Comparison of ENCODE assay signal across 1 cellular context in genomic region chr14:59239030-59239429, GRCh38.
TF ChIP-seq lines count a peak whose summit lies in the region.

No MANE protein-coding gene starts in this region.

TF ChIP-seq in SK-N-SH, 30 proteins besides CTCF, POLR2A, EP300 and RAD21 (continued from another document):
- TF ChIP-seq TAF1 (IDR thresholded peaks at IDR 0.05; ENCODE audit: borderline replicate concordance, low read depth, low read length) (no peak), EZH2phosphoT487 (IDR thresholded peaks at IDR 0.05; ENCODE audit: borderline replicate concordance, low read depth) (no peak), SIN3A (IDR thresholded peaks at IDR 0.05; ENCODE audit: borderline replicate concordance, low read depth, low read length) (no peak), NRF1 (IDR thresholded peaks at IDR 0.05; ENCODE audit: low read depth, low read length) (no peak), JUND (IDR thresholded peaks at IDR 0.05) (no peak), ZBTB33 (IDR thresholded peaks at IDR 0.05; ENCODE audit: borderline replicate concordance, low read depth) (no peak), ELF1 (IDR thresholded peaks at IDR 0.05) (no peak), RCOR1 (IDR thresholded peaks at IDR 0.05; ENCODE audit: low read length) (no peak), POLR2AphosphoS5 (IDR thresholded peaks at IDR 0.05; ENCODE audit: low read depth, low read length) (no peak), FOSL2 (IDR thresholded peaks at IDR 0.05; ENCODE audit: borderline replicate concordance, low read depth) (no peak), RFX5 (IDR thresholded peaks at IDR 0.05; ENCODE audit: low read length) (no peak), USF2 (IDR thresholded peaks at IDR 0.05; ENCODE audit: borderline replicate concordance, low read depth, low read length) (no peak), RXRA (IDR thresholded peaks at IDR 0.05; ENCODE audit: borderline replicate concordance, low read depth) (no peak), GATA2 (CRISPR knock-in tag; IDR thresholded peaks at IDR 0.05) (no peak), TCF12 (IDR thresholded peaks at IDR 0.05) (no peak), REST (IDR thresholded peaks at IDR 0.05; ENCODE audit: low read depth, low read length) (no peak)
